Comparison of ENCODE assay signal across 9 cellular contexts in the genomic region with DNA sequence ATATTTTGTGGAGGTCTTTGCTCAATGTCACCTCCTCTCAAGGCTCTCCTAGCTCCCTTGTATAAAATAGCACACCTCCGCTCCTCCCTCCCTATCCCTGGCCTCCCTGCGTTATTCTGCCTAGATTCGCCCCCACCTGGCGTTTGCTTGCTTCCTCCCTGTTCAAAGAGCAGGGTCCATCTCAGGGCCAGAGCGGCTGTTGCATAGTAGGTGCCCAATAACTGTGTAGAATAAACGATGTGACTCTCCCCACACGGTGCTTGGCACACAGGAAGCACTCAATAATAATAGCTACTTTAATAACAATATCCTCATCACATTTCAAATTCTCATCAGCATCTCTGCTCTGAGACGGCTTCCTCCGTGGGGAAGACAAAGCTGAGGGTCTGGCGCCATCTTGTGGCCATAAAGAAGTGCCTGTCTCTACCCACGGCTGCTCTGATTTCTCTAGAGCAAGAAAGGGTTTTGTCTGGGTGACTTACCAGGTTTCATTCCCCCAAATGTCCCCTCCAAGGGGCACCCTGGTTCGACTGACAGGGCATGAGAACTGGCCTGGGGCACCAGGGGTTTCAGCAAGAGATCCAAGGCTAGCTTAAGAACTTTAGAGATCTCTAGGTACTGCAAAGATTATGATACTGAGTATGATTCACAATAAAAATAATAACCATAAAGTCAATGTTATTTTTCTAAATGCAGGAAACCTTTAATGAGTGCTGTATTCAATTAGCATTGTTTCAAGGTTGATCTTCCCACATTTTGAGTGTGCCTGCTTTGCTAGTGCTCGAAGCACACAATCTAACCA. TPM values are rescaled to one million over a fixed set of nuclear protein-coding genes. Genes with fewer than 3 reads are reported as not detected.
DNase-seq lines count a peak whose midpoint lies in the region; ATAC-seq and TF ChIP-seq lines count a peak whose summit lies in the region.
"Had no signal": no experiment of that assay in that cellular context is flagged by ENCODE, and none has a peak within 500 bp of the region (broad histone marks: within the 10 kb centered on the region; RNA-seq: fewer than 3 reads in every experiment).

No MANE protein-coding gene starts in this region.

- H3K9ac ChIP-seq in fibroblast of lung (ENCODE audit: insufficient read depth, low read length) (no peak overlapping the region), neural cell (ENCODE audit: low read length) (peak overlapping the region; percentile 24)

- H3K27me3 ChIP-seq in Peyer's patch (no peaks in the 10 kb centered on the region), fibroblast of lung (ENCODE audit: control insufficient read depth, insufficient read depth, low read length) (no peaks in the 10 kb centered on the region), neural cell (ENCODE audit: insufficient read depth, low read depth, low read length) (no peaks in the 10 kb centered on the region)

- H3K4me2 ChIP-seq in fibroblast of lung (ENCODE audit: extremely low read depth, insufficient read depth, low read length) (no peak overlapping the region), neural cell (ENCODE audit: low read length) (no peak overlapping the region)

- H3K36me3 Mint-ChIP-seq in activated T-cell treated with anti-CD3 and anti-CD28 coated beads, Interleukin-2, amount 50 U/mL, for 24 hours (ENCODE audit: low read depth): no peaks in the 10 kb centered on the region
- H3K36me3 Mint-ChIP-seq: activated naive CD8-positive, alpha-beta T cell had no signal

- no peak overlapping the region for H3K4me3 ChIP-seq in Peyer's patch
- no peak overlapping the region for H3K4me3 ChIP-seq in fibroblast of lung (replicated peaks in 1 of 4; ENCODE audit: control extremely low read depth in 1 of 4, insufficient read depth in 1 of 4, low read depth in 3 of 4, low read length in 4 of 4)
- H3K4me3 ChIP-seq in neural cell (ENCODE audit: low read length): no peak overlapping the region

- H3K9me3 ChIP-seq in Peyer's patch (no peaks in the 10 kb centered on the region), fibroblast of lung (ENCODE audit: control insufficient read depth, insufficient read depth, low read depth, low read length) (no peaks in the 10 kb centered on the region), neural cell (ENCODE audit: low read length) (no peaks in the 10 kb centered on the region)

- H3F3A ChIP-seq in neural cell (ENCODE audit: insufficient read depth, low read length, poor library complexity, severe bottlenecking): no peaks in the 10 kb centered on the region

- H3K79me2 ChIP-seq in fibroblast of lung (ENCODE audit: control insufficient read depth, insufficient read depth, low read length) (peaks cover 41% of the 10 kb centered on the region), neural cell (replicated peaks; ENCODE audit: insufficient read depth, low read length) (peaks cover 32% of the 10 kb centered on the region)

- in situ Hi-C loops in KBM-7 (cut with MboI; ENCODE audit: low pct_unique_long_range_greater_than_20kb, low sequenced_read_pairs): no loop called here

- H4K20me1 ChIP-seq in fibroblast of lung (ENCODE audit: control insufficient read depth, extremely low read depth, insufficient read depth, low read length) (no peaks in the 10 kb centered on the region), neural cell (ENCODE audit: insufficient read depth) (peaks cover 6% of the 10 kb centered on the region)

- no peak for TF ChIP-seq POLR2A in Peyer's patch (IDR thresholded peaks at IDR 0.05)

- H3K36me3 ChIP-seq in Peyer's patch: peaks cover 0 to 4% (median 0%) of the 10 kb centered on the region in 3 donors
- peaks cover 12% of the 10 kb centered on the region for H3K36me3 ChIP-seq in fibroblast of lung (ENCODE audit: control insufficient read depth, insufficient read depth, low read length)
- H3K36me3 ChIP-seq in neural cell (ENCODE audit: insufficient read depth, low read length): no peaks in the 10 kb centered on the region

- no peak overlapping the region for H2AFZ ChIP-seq in fibroblast of lung (ENCODE audit: low read length)
- H2AFZ ChIP-seq in neural cell (ENCODE audit: low read depth, low read length): no peak overlapping the region

- H3K4me3 Mint-ChIP-seq in activated T-cell treated with anti-CD3 and anti-CD28 coated beads, Interleukin-2, amount 50 U/mL, for 24 hours: no peak overlapping the region
- H3K4me3 Mint-ChIP-seq: activated naive CD8-positive, alpha-beta T cell had no signal

- no peak for TF ChIP-seq EP300 in neural cell (conservative IDR thresholded peaks at IDR 0.05; ENCODE audit: poor library complexity, severe bottlenecking)

- peaks cover 57% of the 10 kb centered on the region for H3K27me3 Mint-ChIP-seq in activated T-cell treated with anti-CD3 and anti-CD28 coated beads, Interleukin-2, amount 50 U/mL, for 24 hours

- H3K27ac ChIP-seq in Peyer's patch (no peak overlapping the region), fibroblast of lung (ENCODE audit: insufficient read depth, low read length) (no peak overlapping the region), neural cell (ENCODE audit: low read length) (no peak overlapping the region)

- H3K4me1 ChIP-seq in Peyer's patch (peaks cover 0 to 15% (median 7%) of the 10 kb centered on the region in 4 donors), fibroblast of lung (ENCODE audit: control insufficient read depth, extremely low read depth, insufficient read depth, low read length) (peaks cover 11% of the 10 kb centered on the region)

- peak; percentile 97 for TF ChIP-seq RAD21 in neural cell (conservative IDR thresholded peaks at IDR 0.05)

- peaks cover 34% of the 10 kb centered on the region for H3K4me1 Mint-ChIP-seq in activated T-cell treated with anti-CD3 and anti-CD28 coated beads, Interleukin-2, amount 50 U/mL, for 24 hours (ENCODE audit: low read depth)

- TF ChIP-seq CTCF in Peyer's patch (IDR thresholded peaks at IDR 0.05) (peak; percentile 47 to 94 (median 91)), fibroblast of lung (conservative IDR thresholded peaks at IDR 0.05 in 1 of 2, IDR thresholded peaks at IDR 0.05 in 1 of 2; ENCODE audit: low read depth in 1 of 2, low read length in 2 of 2) (peak; percentile 90 to 96), neural cell (IDR thresholded peaks at IDR 0.05; ENCODE audit: poor library complexity, severe bottlenecking) (peak; percentile 97)

- H3K27ac Mint-ChIP-seq in activated T-cell treated with anti-CD3 and anti-CD28 coated beads, Interleukin-2, amount 50 U/mL, for 24 hours: no peak overlapping the region
- H3K27ac Mint-ChIP-seq: activated naive CD8-positive, alpha-beta T cell had no signal

- peak; percentile 44 for ATAC-seq in stimulated activated naive CD8-positive, alpha-beta T cell treated with anti-CD3 and anti-CD28 coated beads, Interleukin-15, Interleukin-2, amounts not matched to agents 100 U/mL and 50 U/mL, for 24 hours
- ATAC-seq in GM21723 (IDR thresholded peaks at IDR 0.05; ENCODE audit: unreplicated experiment): no peak

- no peaks in the 10 kb centered on the region for H3K9me2 ChIP-seq in neural cell (ENCODE audit: insufficient read depth, low read length)

- DNase-seq in DMS114 treated with DMSO at 0.1 percent for 48 hours (lab: John Stamatoyannopoulos, UW; ENCODE audit: unreplicated experiment) (peak; percentile 84), KBM-7 (peak; percentile 86), Peyer's patch (peak; percentile 63 to 90 (median 73)), fibroblast of lung (ENCODE audit: low read depth in 2 of 2) (peak; percentile 60 to 84)
- peak; percentile 79 for DNase-seq in activated T-cell treated with anti-CD3 and anti-CD28 coated beads, Interleukin-2, amount 50 U/mL, for 24 hours
- peak; percentile 74 for DNase-seq in stimulated activated naive CD8-positive, alpha-beta T cell treated with anti-CD3 and anti-CD28 coated beads, Interleukin-15, Interleukin-2, amounts not matched to agents 100 U/mL and 50 U/mL, for 24 hours

- H3K9me3 Mint-ChIP-seq in activated T-cell treated with anti-CD3 and anti-CD28 coated beads, Interleukin-2, amount 50 U/mL, for 24 hours: no peaks in the 10 kb centered on the region

TF ChIP-seq in neural cell, 6 proteins besides CTCF, POLR2A, EP300 and RAD21 (continues in another document):
- TF ChIP-seq MXI1 (conservative IDR thresholded peaks at IDR 0.05; ENCODE audit: poor library complexity, severe bottlenecking) (peak; percentile 31), TAF1 (IDR thresholded peaks at IDR 0.05; ENCODE audit: low read depth) (no peak), POLR2AphosphoS5 (IDR thresholded peaks at IDR 0.05) (no peak), SMC3 (conservative IDR thresholded peaks at IDR 0.05; ENCODE audit: poor library complexity) (peak; percentile 98)

RNA-seq across cellular contexts. Expression of a gene that starts 16.1 kb away (rescaled TPM):
- 10 to 100 TPM; 22.8 to 48.7 (median 30.8) TPM for total RNA-seq in Peyer's patch
- 65.7 and 88.5 TPM in 2 replicates for total RNA-seq in fibroblast of lung
- polyA plus RNA-seq in fibroblast of lung: 103 and 108 TPM in 2 replicates
- 138 and 164 TPM in 2 replicates for polyA plus RNA-seq in fibroblast of lung (2012)
- polyA minus RNA-seq in fibroblast of lung (ENCODE audit: low replicate concordance): 305 and 348 TPM in 2 replicates
- polyA plus RNA-seq in neural cell: 70.4 and 99.1 TPM in 2 replicates
- polyA minus RNA-seq in neural cell: 73.6 and 98.8 TPM in 2 replicates

RNA-seq across cellular contexts. Expression of a gene that starts 52.9 kb away (rescaled TPM):
- total RNA-seq in Peyer's patch (1 to 10 TPM in 2 of 4 donors, under 1 TPM in 1, not detected in 1; 0.13 to 3.3 (median 2.2) TPM), fibroblast of lung (1.2 and 1.3 TPM in 2 replicates)
- polyA plus RNA-seq in fibroblast of lung (0.37 and 0.51 TPM in 2 replicates), neural cell (21.3 and 23.6 TPM in 2 replicates)
- 0.65 and 0.74 TPM in 2 replicates for polyA plus RNA-seq in fibroblast of lung (2012)
- polyA minus RNA-seq in fibroblast of lung (ENCODE audit: low replicate concordance) (0.74 TPM in 1 of 2 replicates, not detected in the other), neural cell (23.4 and 24.8 TPM in 2 replicates)
